20 cellular contexts compared by ENCODE assay signal in genomic region chrX:97065973-97066372, GRCh38.
DNase-seq lines count a peak whose midpoint lies in the region; ATAC-seq, FAIRE-seq and TF ChIP-seq lines count a peak whose summit lies in the region.
"Had no signal": no experiment of that assay in that cellular context is flagged by ENCODE, and none has a peak within 500 bp of the region (broad histone marks: within the 10 kb centered on the region; RNA-seq: fewer than 3 reads in every experiment).

No MANE protein-coding gene starts in this region.

- TF ChIP-seq POLR2A in breast epithelium (IDR thresholded peaks at IDR 0.05) (no peak), testis (IDR thresholded peaks at IDR 0.05) (no peak), thyroid gland (IDR thresholded peaks at IDR 0.05) (no peak)

- H3K4me2 ChIP-seq in mammary epithelial cell (ENCODE audit: insufficient read depth, low read depth, low read length) (no peak overlapping the region), astrocyte (ENCODE audit: low read length) (no peak overlapping the region)

- H2AFZ ChIP-seq in mammary epithelial cell (ENCODE audit: low read depth, low read length) (no peak overlapping the region), astrocyte (ENCODE audit: low read depth, low read length) (no peak overlapping the region)

- H3K27ac ChIP-seq in mammary epithelial cell (ENCODE audit: insufficient read depth, low read depth, low read length): no peak overlapping the region
- H3K27ac ChIP-seq in breast epithelium: no peak overlapping the region
- H3K27ac ChIP-seq in astrocyte (ENCODE audit: low read depth, low read length): no peak overlapping the region
- H3K27ac ChIP-seq in foreskin keratinocyte: no peak overlapping the region
- H3K27ac ChIP-seq in testis: no peak overlapping the region
- H3K27ac ChIP-seq in thyroid gland: no peak overlapping the region
- H3K27ac ChIP-seq: 22Rv1 had no signal

- no peaks in the 10 kb centered on the region for H3K36me3 Mint-ChIP-seq in astrocyte (ENCODE audit: low read depth, unreplicated experiment)
- no peaks in the 10 kb centered on the region for H3K36me3 Mint-ChIP-seq in activated CD4-positive, alpha-beta memory T cell treated with anti-CD3 and anti-CD28 coated beads, Interleukin-2, amount 10 ng/mL, durations not matched to agents 7 days and 5 days (ENCODE audit: low read depth)
- H3K36me3 Mint-ChIP-seq: CD8-positive, alpha-beta T cell had no signal

- CTCF ChIA-PET in mammary epithelial cell (lab: Charles Lee; ENCODE audit: low non-redundant PET): no interaction called here
- CTCF ChIA-PET in activated CD4-positive, alpha-beta memory T cell treated with anti-CD3 and anti-CD28 coated beads, Interleukin-2, amount 10 ng/mL, durations not matched to agents 7 days and 5 days (lab: Charles Lee): no interaction called here

- BruUV-seq in mammary epithelial cell (replicated peaks; lab: Mats Ljungman, UMichigan): no TSS peak

- H3K27ac Mint-ChIP-seq in astrocyte (ENCODE audit: unreplicated experiment): no peak overlapping the region
- H3K27ac Mint-ChIP-seq in activated CD4-positive, alpha-beta memory T cell treated with anti-CD3 and anti-CD28 coated beads, Interleukin-2, amount 10 ng/mL, durations not matched to agents 7 days and 5 days: no peak overlapping the region
- H3K27ac Mint-ChIP-seq: CD8-positive, alpha-beta T cell had no signal

- POLR2A ChIA-PET in activated CD4-positive, alpha-beta memory T cell treated with anti-CD3 and anti-CD28 coated beads, Interleukin-2, amount 10 ng/mL, durations not matched to agents 7 days and 5 days (lab: Charles Lee): no interaction called here

- no peaks in the 10 kb centered on the region for H3K36me3 ChIP-seq in mammary epithelial cell (ENCODE audit: insufficient read depth, low read length)
- H3K36me3 ChIP-seq in breast epithelium: no peaks in the 10 kb centered on the region
- no peaks in the 10 kb centered on the region for H3K36me3 ChIP-seq in astrocyte (ENCODE audit: insufficient read depth, low read length)
- no peaks in the 10 kb centered on the region for H3K36me3 ChIP-seq in testis (ENCODE audit: low read depth, missing control alignments)
- no peaks in the 10 kb centered on the region for H3K36me3 ChIP-seq in thyroid gland

- H3K9me3 ChIP-seq in mammary epithelial cell (replicated peaks; ENCODE audit: insufficient read depth, low read length): no peaks in the 10 kb centered on the region
- no peaks in the 10 kb centered on the region for H3K9me3 ChIP-seq in breast epithelium
- H3K9me3 ChIP-seq in astrocyte (ENCODE audit: insufficient read depth, low read depth, low read length): no peaks in the 10 kb centered on the region
- H3K9me3 ChIP-seq in testis: no peaks in the 10 kb centered on the region
- H3K9me3 ChIP-seq in thyroid gland: no peaks in the 10 kb centered on the region

- no peak overlapping the region for H3K4me3 Mint-ChIP-seq in astrocyte (ENCODE audit: unreplicated experiment)
- H3K4me3 Mint-ChIP-seq in activated CD4-positive, alpha-beta memory T cell treated with anti-CD3 and anti-CD28 coated beads, Interleukin-2, amount 10 ng/mL, durations not matched to agents 7 days and 5 days: no peak overlapping the region
- H3K4me3 Mint-ChIP-seq: CD8-positive, alpha-beta T cell had no signal

- intact Hi-C loops in mammary epithelial cell (cut with micrococcal nuclease): no loop called here
- intact Hi-C loops in breast epithelium (cut with DNase I; ENCODE audit: low total_unique reads): no loop called here
- intact Hi-C loops in testis (cut with DNase I; ENCODE audit: low total_unique reads): no loop called here
- intact Hi-C loops in thyroid gland (cut with DNase I): no loop called here

- H4K20me1 ChIP-seq in mammary epithelial cell (ENCODE audit: insufficient read depth, low read length): no peaks in the 10 kb centered on the region
- no peaks in the 10 kb centered on the region for H4K20me1 ChIP-seq in astrocyte (ENCODE audit: insufficient read depth, low read length)

- in situ Hi-C loops in mammary epithelial cell (cut with MboI; ENCODE audit: low sequenced_read_pairs in 2 of 2): no loop called here

- TF ChIP-seq CTCF in mammary epithelial cell (conservative IDR thresholded peaks at IDR 0.05 in 1 of 2, IDR thresholded peaks at IDR 0.05 in 1 of 2; ENCODE audit: extremely low read depth in 1 of 2, insufficient read depth in 1 of 2, low read depth in 1 of 2, low read length in 2 of 2) (no peak), breast epithelium (IDR thresholded peaks at IDR 0.05) (no peak), astrocyte (IDR thresholded peaks at IDR 0.05; ENCODE audit: insufficient read depth, low read depth, low read length) (no peak), foreskin keratinocyte (conservative IDR thresholded peaks at IDR 0.05) (no peak), testis (IDR thresholded peaks at IDR 0.05) (no peak), thyroid gland (IDR thresholded peaks at IDR 0.05) (no peak)

- no peaks in the 10 kb centered on the region for H3K27me3 Mint-ChIP-seq in astrocyte (ENCODE audit: low read depth, unreplicated experiment)
- no peaks in the 10 kb centered on the region for H3K27me3 Mint-ChIP-seq in activated CD4-positive, alpha-beta memory T cell treated with anti-CD3 and anti-CD28 coated beads, Interleukin-2, amount 10 ng/mL, durations not matched to agents 7 days and 5 days

- DNase-seq in mammary epithelial cell: peak; percentile 3
- DNase-seq in breast epithelium (ENCODE audit: low spot score in 2 of 2): no peak
- peak; percentile 15 for DNase-seq in astrocyte (ENCODE audit: low read depth)
- peak; percentile 0 to 15 for DNase-seq in foreskin keratinocyte
- no peak for DNase-seq in testis
- no peak for DNase-seq in thyroid gland
- no peak for DNase-seq in activated CD4-positive, alpha-beta memory T cell treated with anti-CD3 and anti-CD28 coated beads, Interleukin-2, amount 10 ng/mL, durations not matched to agents 7 days and 5 days
- DNase-seq: CD8-positive, alpha-beta T cell; DMS79; GF-D8; GOT3; KG1; NCI-H1417 treated with DMSO at 0.1 percent for 48 hours; NCI-H1930; NCI-H446 treated with DMSO at 0.1 percent for 48 hours; NK-92 treated with Interleukin-12 subunit alpha and Interleukin-12 subunit beta, amount 100 ng/mL, for 24 hours; RPMI8226 had no signal

- H3K9ac ChIP-seq in mammary epithelial cell (ENCODE audit: insufficient read depth, low read length) (no peak overlapping the region), astrocyte (ENCODE audit: low read length) (no peak overlapping the region)

- peaks cover 2% of the 10 kb centered on the region for H3K9me3 Mint-ChIP-seq in astrocyte (ENCODE audit: unreplicated experiment)
- H3K9me3 Mint-ChIP-seq in activated CD4-positive, alpha-beta memory T cell treated with anti-CD3 and anti-CD28 coated beads, Interleukin-2, amount 10 ng/mL, durations not matched to agents 7 days and 5 days: no peaks in the 10 kb centered on the region
- H3K9me3 Mint-ChIP-seq: CD8-positive, alpha-beta T cell had no signal

- no peaks in the 10 kb centered on the region for H3K27me3 ChIP-seq in mammary epithelial cell (ENCODE audit: insufficient read depth, low read length)
- H3K27me3 ChIP-seq in breast epithelium: peaks cover 0 to 16% of the 10 kb centered on the region in 2 donors
- no peaks in the 10 kb centered on the region for H3K27me3 ChIP-seq in astrocyte (ENCODE audit: insufficient read depth, low read length)
- H3K27me3 ChIP-seq in foreskin keratinocyte: no peaks in the 10 kb centered on the region
- no peaks in the 10 kb centered on the region for H3K27me3 ChIP-seq in testis
- H3K27me3 ChIP-seq in thyroid gland: no peaks in the 10 kb centered on the region

- no peaks in the 10 kb centered on the region for H3K4me1 Mint-ChIP-seq in astrocyte (ENCODE audit: low read depth, unreplicated experiment)
- peaks cover 2% of the 10 kb centered on the region for H3K4me1 Mint-ChIP-seq in activated CD4-positive, alpha-beta memory T cell treated with anti-CD3 and anti-CD28 coated beads, Interleukin-2, amount 10 ng/mL, durations not matched to agents 7 days and 5 days

- dilution Hi-C loops in mammary epithelial cell (cut with HindIII; ENCODE audit: low sequenced_read_pairs): no loop called here

- ATAC-seq in foreskin keratinocyte (peak; percentile 54), esophagus mucosa (no peak)
- ATAC-seq: CD8-positive, alpha-beta T cell had no signal

- peak; percentile 62 for FAIRE-seq in astrocyte (lab: Jason Lieb, UNC)
- FAIRE-seq: D721Med had no signal

- no peak overlapping the region for H3K4me3 ChIP-seq in mammary epithelial cell (replicated peaks in 1 of 3; ENCODE audit: insufficient read depth in 1 of 3, low read depth in 2 of 3, low read length in 3 of 3)
- no peak overlapping the region for H3K4me3 ChIP-seq in breast epithelium
- no peak overlapping the region for H3K4me3 ChIP-seq in astrocyte (ENCODE audit: insufficient read depth, low read depth, low read length)
- H3K4me3 ChIP-seq in testis: no peak overlapping the region
- H3K4me3 ChIP-seq in thyroid gland (replicated peaks in 1 of 3): no peak overlapping the region

- H3K4me1 ChIP-seq in mammary epithelial cell (ENCODE audit: insufficient read depth, low read length): no peaks in the 10 kb centered on the region
- H3K4me1 ChIP-seq in breast epithelium: no peaks in the 10 kb centered on the region
- H3K4me1 ChIP-seq in astrocyte (ENCODE audit: insufficient read depth, low read length): no peaks in the 10 kb centered on the region
- H3K4me1 ChIP-seq in foreskin keratinocyte: no peaks in the 10 kb centered on the region
- H3K4me1 ChIP-seq in testis: no peaks in the 10 kb centered on the region
- no peaks in the 10 kb centered on the region for H3K4me1 ChIP-seq in thyroid gland

- H3K79me2 ChIP-seq in mammary epithelial cell (ENCODE audit: insufficient read depth, low read length) (no peaks in the 10 kb centered on the region), astrocyte (ENCODE audit: insufficient read depth, low read length) (no peaks in the 10 kb centered on the region)

Comparison
In these comparisons a context has a peak if more than half of its experiments do, and no peak if none do; other contexts are left out.
1. DNase-seq: peak in mammary epithelial cell (single experiment), astrocyte (single experiment) and foreskin keratinocyte (2 of 2); none in breast epithelium (0 of 2), testis (single experiment), thyroid gland (0 of 2) and activated CD4-positive, alpha-beta memory T cell treated with anti-CD3 and anti-CD28 coated beads, Interleukin-2, amount 10 ng/mL, durations not matched to agents 7 days and 5 days (single experiment).